ENCODE assay signal across 18 cellular contexts in the genomic region with DNA sequence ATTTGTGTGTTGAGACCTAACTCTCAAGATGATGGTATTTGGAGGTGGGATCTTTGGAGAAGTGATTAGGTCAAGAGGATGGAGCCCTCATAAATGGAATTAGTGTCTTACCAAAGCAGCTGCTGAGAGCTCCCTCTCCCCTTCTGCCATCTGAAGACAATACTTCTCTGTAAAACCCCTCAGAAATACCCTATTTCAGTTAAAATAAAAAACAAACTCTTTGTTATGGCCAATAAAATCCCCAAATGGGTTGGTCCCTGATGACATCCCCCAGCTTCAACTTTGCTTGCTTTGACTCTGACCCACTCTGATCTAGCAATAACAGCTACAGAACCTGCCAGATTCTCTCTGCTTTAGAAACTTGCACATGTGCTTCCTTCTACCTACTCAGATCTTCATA.
DNase-seq lines count a peak whose midpoint lies in the region; ATAC-seq and TF ChIP-seq lines count a peak whose summit lies in the region.
"Had no signal": no experiment of that assay in that cellular context is flagged by ENCODE, and none has a peak within 500 bp of the region (broad histone marks: within the 10 kb centered on the region; RNA-seq: fewer than 3 reads in every experiment).

No MANE protein-coding gene starts in this region.

- H3K4me1 Mint-ChIP-seq in activated CD4-positive, alpha-beta memory T cell treated with anti-CD3 and anti-CD28 coated beads, Interleukin-2, amount 10 ng/mL, durations not matched to agents 7 days and 5 days, result no peaks in the 10 kb centered on the region

- CTCF ChIA-PET in activated CD4-positive, alpha-beta memory T cell treated with anti-CD3 and anti-CD28 coated beads, Interleukin-2, amount 10 ng/mL, durations not matched to agents 7 days and 5 days (lab: Charles Lee), result no interaction called here

- H3K27ac Mint-ChIP-seq in activated CD4-positive, alpha-beta memory T cell treated with anti-CD3 and anti-CD28 coated beads, Interleukin-2, amount 10 ng/mL, durations not matched to agents 7 days and 5 days, result no peak overlapping the region
- H3K27ac Mint-ChIP-seq: CD8-positive, alpha-beta T cell had no signal

- no peak for TF ChIP-seq POLR2A in erythroblast (IDR thresholded peaks at IDR 0.05; ENCODE audit: low read length)

- H3K36me3 Mint-ChIP-seq in activated CD4-positive, alpha-beta memory T cell treated with anti-CD3 and anti-CD28 coated beads, Interleukin-2, amount 10 ng/mL, durations not matched to agents 7 days and 5 days (ENCODE audit: low read depth), result no peaks in the 10 kb centered on the region
- H3K36me3 Mint-ChIP-seq: CD8-positive, alpha-beta T cell had no signal

- no peaks in the 10 kb centered on the region for H3K27me3 Mint-ChIP-seq in activated CD4-positive, alpha-beta memory T cell treated with anti-CD3 and anti-CD28 coated beads, Interleukin-2, amount 10 ng/mL, durations not matched to agents 7 days and 5 days

- ATAC-seq in GM19328 (IDR thresholded peaks at IDR 0.05; ENCODE audit: unreplicated experiment) (peak; percentile 36), HG02642 (IDR thresholded peaks at IDR 0.05; ENCODE audit: poor library complexity, unreplicated experiment) (peak; percentile 32), HG03378 (IDR thresholded peaks at IDR 0.05; ENCODE audit: unreplicated experiment) (peak; percentile 36)
- ATAC-seq: CD8-positive, alpha-beta T cell; HCT116; PC-3 had no signal

- no peak overlapping the region for H3K4me3 Mint-ChIP-seq in activated CD4-positive, alpha-beta memory T cell treated with anti-CD3 and anti-CD28 coated beads, Interleukin-2, amount 10 ng/mL, durations not matched to agents 7 days and 5 days
- H3K4me3 Mint-ChIP-seq: CD8-positive, alpha-beta T cell had no signal

- POLR2A ChIA-PET in activated CD4-positive, alpha-beta memory T cell treated with anti-CD3 and anti-CD28 coated beads, Interleukin-2, amount 10 ng/mL, durations not matched to agents 7 days and 5 days (lab: Charles Lee), result no interaction called here

- no peak for DNase-seq in activated naive CD4-positive, alpha-beta T cell treated with Interleukin-2 at 50 U/mL for 16 hours
- DNase-seq in erythroblast (lab: John Stamatoyannopoulos, UW), result no peak
- DNase-seq in activated CD4-positive, alpha-beta memory T cell treated with anti-CD3 and anti-CD28 coated beads, Interleukin-2, amount 10 ng/mL, durations not matched to agents 7 days and 5 days, result no peak
- DNase-seq in superior temporal gyrus (ENCODE audit: extremely low spot score), result no peak
- DNase-seq: CD8-positive, alpha-beta T cell; DND-41; GDM1; KBM-7; NCI-H146; NCI-H226; NCI-H69; NK-92 treated with Interleukin-12 subunit alpha and Interleukin-12 subunit beta, amount 100 ng/mL, for 24 hours; PC-3; T-helper 9 cell had no signal

- no peaks in the 10 kb centered on the region for H3K9me3 Mint-ChIP-seq in activated CD4-positive, alpha-beta memory T cell treated with anti-CD3 and anti-CD28 coated beads, Interleukin-2, amount 10 ng/mL, durations not matched to agents 7 days and 5 days
- H3K9me3 Mint-ChIP-seq: CD8-positive, alpha-beta T cell had no signal
